ENCODE assay signal across 11 cellular contexts in genomic region chr9:135579356-135579755, GRCh38. TPM values are rescaled to one million over a fixed set of nuclear protein-coding genes. Genes with fewer than 3 reads are reported as not detected.
"Had no signal": no experiment of that assay in that cellular context is flagged by ENCODE, and none has a peak within 500 bp of the region (broad histone marks: within the 10 kb centered on the region; RNA-seq: fewer than 3 reads in every experiment).

No MANE protein-coding gene starts in this region.

- H3K27ac ChIP-seq: GM23248 had no signal

- FAIRE-seq: H54, HepG2, HTR-8/SVneo, K562 had no signal

- H2AFZ ChIP-seq: GM23248 had no signal

- H3K9ac ChIP-seq: GM23248 had no signal

- H3K4me3 ChIP-seq: GM23248, K562 had no signal

- DNase-seq: GM23248, GOT3, H9, HCEC 1CT, HFFc6, KG1 had no signal

- ATAC-seq: HepG2, K562 had no signal

RNA-seq across cellular contexts. Expression of gene PAEP, which starts 17.8 kb away (rescaled TPM):
- total RNA-seq: GM23248, H9, HFFc6, HT-29 had no signal
- polyA plus RNA-seq: GM23248 had no signal

RNA-seq across cellular contexts. Expression of gene OBP2A, which starts 33.4 kb away (rescaled TPM):
- total RNA-seq: GM23248, H9, HepG2, HFFc6, HT-29, K562 had no signal
- polyA plus RNA-seq: GM23248, K562 had no signal

RNA-seq across cellular contexts. Expression of gene LCN1, which starts 58.1 kb away (rescaled TPM):
- total RNA-seq: GM23248, H9, HepG2, HT-29, K562 had no signal
- polyA plus RNA-seq: GM23248, HepG2, K562 had no signal

RNA-seq across cellular contexts. Expression of gene GLT6D1, which starts 60.0 kb away (rescaled TPM):
- total RNA-seq: GM23248, H9, HepG2, HFFc6, HT-29, K562 had no signal
- polyA plus RNA-seq: GM23248, HepG2, K562 had no signal
